Comparison of ENCODE assay signal across 7 cellular contexts in the genomic region with DNA sequence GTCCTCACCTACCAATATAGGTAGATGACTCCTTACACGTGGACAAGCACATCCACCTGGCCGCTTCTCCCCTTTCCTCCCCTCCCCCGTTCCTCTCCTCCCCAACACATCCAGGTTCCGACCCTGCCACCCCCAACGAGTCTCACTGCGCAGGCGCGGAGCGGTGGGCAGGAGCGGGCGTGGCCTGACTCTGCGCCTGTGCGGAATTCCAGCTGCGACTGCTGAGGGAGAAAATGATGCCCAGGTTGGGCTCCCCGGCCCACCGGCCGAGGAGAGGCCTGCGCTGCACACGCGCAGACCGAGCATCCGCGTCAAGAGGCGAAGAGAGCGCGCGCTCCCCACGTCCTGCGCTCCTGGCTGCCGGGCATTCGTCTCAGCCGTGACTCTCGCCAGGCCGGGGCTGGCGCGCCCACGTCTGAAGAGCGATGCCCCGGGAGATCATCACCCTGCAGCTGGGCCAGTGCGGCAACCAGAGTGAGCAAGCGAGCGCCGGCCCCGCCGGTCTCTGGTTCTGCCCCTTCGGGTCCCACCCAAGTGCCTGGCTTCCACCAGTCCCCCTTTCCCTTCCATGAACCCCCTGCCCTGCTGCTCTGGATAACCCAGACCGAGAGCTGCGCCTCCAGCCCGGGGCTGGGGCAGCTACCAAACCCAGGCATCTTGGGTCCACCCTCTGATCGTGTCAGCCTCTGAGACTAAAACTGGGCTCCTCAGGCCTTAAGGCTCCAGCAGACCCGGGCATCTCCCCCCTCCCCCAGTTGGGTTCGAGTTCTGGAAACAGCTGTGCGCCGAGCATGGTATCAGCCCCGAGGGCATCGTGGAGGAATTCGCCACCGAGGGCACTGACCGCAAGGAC. TPM values are rescaled to one million over a fixed set of nuclear protein-coding genes. Genes with fewer than 3 reads are reported as not detected.
A peak's percentile ranks its signal among the peaks of the same experiment; 100 is the strongest.
DNase-seq lines count a peak whose midpoint lies in the region; ATAC-seq, FAIRE-seq and TF ChIP-seq lines count a peak whose summit lies in the region.

A gene (plus strand): TSS at position 206 of the 853 bp plus-strand sequence. CDS start 220 bp downstream, at position 426.

- peaks cover 25% of the 10 kb centered on the region for H3K27me3 Mint-ChIP-seq in activated naive CD4-positive, alpha-beta T cell treated with anti-CD3 and anti-CD28 coated beads, Interleukin-2, amount 10 ng/mL, durations not matched to agents 7 days and 5 days

- no peak for ATAC-seq in GM18505 (IDR thresholded peaks at IDR 0.05; ENCODE audit: unreplicated experiment)

- no peak for FAIRE-seq in frontal cortex (lab: Jason Lieb, UNC)

- peaks cover 3% of the 10 kb centered on the region; the same call in 1 of the 2 replicates for H3K79me2 ChIP-seq in Loucy (ENCODE audit: insufficient read depth, low read length)

- peak within 1 kb of the TSS; percentile 68 for H3K4me2 ChIP-seq in Loucy (ENCODE audit: low read depth, low read length, poor library complexity, severe bottlenecking)

- peak within 1 kb of the TSS; percentile 43 for H3K27ac ChIP-seq in SJCRH30
- H3K27ac ChIP-seq in substantia nigra (ENCODE audit: low read depth, low read length, poor library complexity, severe bottlenecking), result peak within 1 kb of the TSS; percentile 71

- no peaks in the 10 kb centered on the region for H3K9me2 ChIP-seq in Loucy (replicated peaks; ENCODE audit: low read depth, low read length)

- H3K4me3 Mint-ChIP-seq in activated naive CD4-positive, alpha-beta T cell treated with anti-CD3 and anti-CD28 coated beads, Interleukin-2, amount 10 ng/mL, durations not matched to agents 7 days and 5 days, result peak within 1 kb of the TSS; percentile 80

- peak within 1 kb of the TSS; percentile 73 for H3K9ac ChIP-seq in Loucy (ENCODE audit: low read depth, low read length, poor library complexity, severe bottlenecking)

- H3K4me3 ChIP-seq in Loucy (ENCODE audit: low read length, poor library complexity, severe bottlenecking), result peak within 1 kb of the TSS; percentile 75
- H3K4me3 ChIP-seq in SJCRH30, result peak within 1 kb of the TSS; percentile 63
- peak within 1 kb of the TSS; percentile 67 for H3K4me3 ChIP-seq in neuron (ENCODE audit: low read length)

- H3K9me3 ChIP-seq in Loucy (ENCODE audit: insufficient read depth, low read depth, low read length) (no peaks in the 10 kb centered on the region), SJCRH30 (replicated peaks) (peaks cover 8% of the 10 kb centered on the region), neuron (ENCODE audit: low read length) (no peaks in the 10 kb centered on the region)

- H3K27ac Mint-ChIP-seq in activated naive CD4-positive, alpha-beta T cell treated with anti-CD3 and anti-CD28 coated beads, Interleukin-2, amount 10 ng/mL, durations not matched to agents 7 days and 5 days, result peak within 1 kb of the TSS; percentile 26

- H4K20me1 ChIP-seq in Loucy (ENCODE audit: insufficient read depth, low read length, poor library complexity, severe bottlenecking), result no peaks in the 10 kb centered on the region

- peaks cover 13% of the 10 kb centered on the region for H3K4me1 ChIP-seq in Loucy (ENCODE audit: insufficient read depth, low read length, poor library complexity, severe bottlenecking)
- H3K4me1 ChIP-seq in SJCRH30, result peaks cover 8% of the 10 kb centered on the region
- peaks cover 5% of the 10 kb centered on the region for H3K4me1 ChIP-seq in neuron (ENCODE audit: insufficient read depth, low read length)

- H3K27me3 ChIP-seq in Loucy (ENCODE audit: insufficient read depth, low read length, poor library complexity, severe bottlenecking) (no peaks in the 10 kb centered on the region), SJCRH30 (no peaks in the 10 kb centered on the region), neuron (ENCODE audit: insufficient read depth, low read length) (no peaks in the 10 kb centered on the region)

- no peak for TF ChIP-seq CTCF in Loucy (conservative IDR thresholded peaks at IDR 0.05; ENCODE audit: low read length)

- DNase-seq in SJCRH30 (peak; percentile 95 to 96), frontal cortex (ENCODE audit: low spot score in 2 of 2) (peak; percentile 85 to 91), substantia nigra (lab: John Stamatoyannopoulos, UW) (peak in 47 of 49 donors; percentile 33 to 92 (median 77))
- DNase-seq in activated naive CD4-positive, alpha-beta T cell treated with anti-CD3 and anti-CD28 coated beads, Interleukin-2, amount 10 ng/mL, durations not matched to agents 7 days and 5 days, result peak; percentile 77

- no peaks in the 10 kb centered on the region for H3F3A ChIP-seq in Loucy (ENCODE audit: low read depth)

- CTCF ChIA-PET in activated naive CD4-positive, alpha-beta T cell treated with anti-CD3 and anti-CD28 coated beads, Interleukin-2, amount 10 ng/mL, durations not matched to agents 7 days and 5 days (lab: Charles Lee), result interaction anchor here (1.1 to 1.6 kb wide), 2 partner anchors 18 to 21 kb away, joined by 3 read pairs; no protein-coding TSS in a partner anchor

- H3K36me3 Mint-ChIP-seq in activated naive CD4-positive, alpha-beta T cell treated with anti-CD3 and anti-CD28 coated beads, Interleukin-2, amount 10 ng/mL, durations not matched to agents 7 days and 5 days, result no peaks in the 10 kb centered on the region

- H3K4me1 Mint-ChIP-seq in activated naive CD4-positive, alpha-beta T cell treated with anti-CD3 and anti-CD28 coated beads, Interleukin-2, amount 10 ng/mL, durations not matched to agents 7 days and 5 days, result peaks cover 15% of the 10 kb centered on the region

- H2AFZ ChIP-seq in Loucy (ENCODE audit: low read length) (peak within 1 kb of the TSS; percentile 95), neuron (ENCODE audit: low read depth, low read length) (peak within 1 kb of the TSS; percentile 41)

- TF ChIP-seq POLR2A in GM18505 (IDR thresholded peaks at IDR 0.05; ENCODE audit: borderline replicate concordance, extremely low read depth, insufficient read depth, insufficient read length), result peak; percentile 65

- H3K9me3 Mint-ChIP-seq in activated naive CD4-positive, alpha-beta T cell treated with anti-CD3 and anti-CD28 coated beads, Interleukin-2, amount 10 ng/mL, durations not matched to agents 7 days and 5 days, result no peaks in the 10 kb centered on the region

- H3K36me3 ChIP-seq in Loucy (ENCODE audit: insufficient read depth, low read length) (no peaks in the 10 kb centered on the region), SJCRH30 (no peaks in the 10 kb centered on the region), neuron (ENCODE audit: insufficient read depth, low read length) (peaks cover 11% of the 10 kb centered on the region)

RNA-seq across cellular contexts. Expression of the gene that starts here (rescaled TPM):
- total RNA-seq in SJCRH30 (2014; rRNA removed; shearing (Covaris generic)), result 6.2 and 10.4 TPM in 2 replicates
- 8.2 TPM for total RNA-seq in frontal cortex
